ENCODE assay signal across 15 cellular contexts in the genomic region with DNA sequence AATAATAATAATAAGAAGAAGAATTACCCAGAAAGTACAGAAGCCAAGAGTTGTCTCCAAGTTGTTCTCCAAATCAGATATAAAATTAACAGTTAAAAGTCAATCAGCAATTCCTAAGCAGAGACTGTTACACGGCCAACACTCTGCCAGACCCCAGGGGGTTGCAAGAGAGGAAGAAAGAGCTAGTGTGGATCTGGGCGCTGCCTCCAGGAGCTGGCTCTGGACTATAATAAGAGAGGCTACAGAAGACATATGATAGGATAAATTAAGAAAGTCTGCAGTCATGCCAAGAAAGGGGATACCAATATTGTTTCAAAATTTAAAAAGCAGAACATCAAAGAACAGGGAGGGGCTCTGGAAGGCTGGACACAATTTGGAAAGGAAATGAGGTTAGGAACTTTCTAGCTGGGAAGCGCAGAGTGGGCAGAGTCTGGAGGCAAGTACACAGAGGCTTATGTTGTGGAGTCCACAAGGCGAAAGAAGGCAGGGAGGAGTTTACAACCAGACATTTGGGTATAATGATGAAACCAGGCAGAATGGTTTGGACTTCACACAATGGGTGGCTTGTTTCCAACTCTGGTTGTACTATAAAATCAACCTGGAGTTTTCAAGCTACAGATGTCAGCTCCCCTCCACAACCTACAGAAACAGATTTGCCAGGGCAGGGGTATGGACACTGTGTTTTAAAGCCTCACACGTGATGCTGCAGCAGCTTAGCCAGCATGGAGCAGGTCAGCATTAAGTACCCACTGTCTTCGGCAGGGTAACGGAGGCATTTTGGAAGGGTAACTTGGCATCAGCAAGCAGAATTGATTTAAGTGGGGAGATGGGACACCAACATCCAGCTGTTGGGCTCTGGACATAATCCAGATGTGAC. TPM values are rescaled to one million over a fixed set of nuclear protein-coding genes. Genes with fewer than 3 reads are reported as not detected.
DNase-seq lines count a peak whose midpoint lies in the region; ATAC-seq and TF ChIP-seq lines count a peak whose summit lies in the region.
"Had no signal": no experiment of that assay in that cellular context is flagged by ENCODE, and none has a peak within 500 bp of the region (broad histone marks: within the 10 kb centered on the region; RNA-seq: fewer than 3 reads in every experiment).

No MANE protein-coding gene starts in this region.

- ATAC-seq in heart left ventricle: peak; percentile 58 to 87 (median 74)
- no peak for ATAC-seq in GM18505 (IDR thresholded peaks at IDR 0.05; ENCODE audit: unreplicated experiment)
- no peak for ATAC-seq in activated T-cell treated with anti-CD3 and anti-CD28 coated beads, Interleukin-2, amount 50 U/mL, for 4 hours

- peak overlapping the region; percentile 60 for H3K4me2 ChIP-seq in skeletal muscle satellite cell (ENCODE audit: low read length)

- WGBS in heart left ventricle, 4 donors: 39 to 61% (median 51%) methylated on average over 6 to 7 of the region's 7 CpGs

- peak overlapping the region; percentile 84 for H3K27ac Mint-ChIP-seq in HFFc6
- H3K27ac Mint-ChIP-seq: activated T-helper 2 cell treated with anti-CD3 and anti-CD28 coated beads, Interferon-gamma antibody, Interleukin-2, Interleukin-4, amounts not matched to agents 10 μg/mL and 5 μg/mL and 100 μg/mL, durations not matched to agents 14 hours and 24 hours and 36 hours had no signal

- H3K4me1 ChIP-seq in heart left ventricle: peaks cover 3 to 19% (median 13%) of the 10 kb centered on the region in 12 donors
- H3K4me1 ChIP-seq in skeletal muscle satellite cell (ENCODE audit: control insufficient read depth, insufficient read depth, low read length): peaks cover 23% of the 10 kb centered on the region

- DNase-seq in HFFc6 (no peak), astrocyte of the cerebellum (ENCODE audit: low read depth) (peak; percentile 47), heart left ventricle (peak in 2 of 5 donors; percentile 26 to 55), DMS114 treated with DMSO at 0.1 percent for 48 hours (lab: John Stamatoyannopoulos, UW; ENCODE audit: unreplicated experiment) (no peak), NCI-H526 treated with DMSO at 0.1 percent for 48 hours (lab: John Stamatoyannopoulos, UW) (no peak)
- no peak for DNase-seq in activated T-cell treated with anti-CD3 and anti-CD28 coated beads, Interleukin-2, amount 50 U/mL, for 4 hours
- DNase-seq: COR-L47, NCI-H1436 treated with DMSO at 0.1 percent for 48 hours, RPMI8226, T-helper 9 cell had no signal

- peak overlapping the region; percentile 46 for H3K4me3 Mint-ChIP-seq in HFFc6
- H3K4me3 Mint-ChIP-seq in activated T-cell treated with anti-CD3 and anti-CD28 coated beads, Interleukin-2, amount 50 U/mL, for 4 hours: no peak overlapping the region

- peaks cover 2% of the 10 kb centered on the region for H3K27me3 Mint-ChIP-seq in HFFc6 (ENCODE audit: insufficient read depth)
- H3K27me3 Mint-ChIP-seq in activated T-cell treated with anti-CD3 and anti-CD28 coated beads, Interleukin-2, amount 50 U/mL, for 4 hours (ENCODE audit: low read depth): no peaks in the 10 kb centered on the region

- TF ChIP-seq POLR2A in heart left ventricle (IDR thresholded peaks at IDR 0.05) (no peak), GM18505 (IDR thresholded peaks at IDR 0.05; ENCODE audit: borderline replicate concordance, extremely low read depth, insufficient read depth, insufficient read length) (no peak)

- in situ Hi-C loops in astrocyte of the cerebellum (cut with HindIII; ENCODE audit: low sequenced_read_pairs): no loop called here

- no peaks in the 10 kb centered on the region for H3K27me3 ChIP-seq in heart left ventricle
- H3K27me3 ChIP-seq in skeletal muscle satellite cell (ENCODE audit: control insufficient read depth, insufficient read depth, low read length): no peaks in the 10 kb centered on the region

- H3K36me3 Mint-ChIP-seq in HFFc6 (ENCODE audit: low read depth): peaks cover 37% of the 10 kb centered on the region
- H3K36me3 Mint-ChIP-seq in activated T-cell treated with anti-CD3 and anti-CD28 coated beads, Interleukin-2, amount 50 U/mL, for 4 hours (ENCODE audit: insufficient read depth): peaks cover 38% of the 10 kb centered on the region

- no peak overlapping the region for H3K4me3 ChIP-seq in astrocyte of the cerebellum (ENCODE audit: low read depth, low read length)
- H3K4me3 ChIP-seq in heart left ventricle: no peak overlapping the region
- H3K4me3 ChIP-seq in skeletal muscle satellite cell (ENCODE audit: low read length): peak overlapping the region; percentile 48
- H3K4me3 ChIP-seq: thoracic aorta had no signal

- intact Hi-C loops in heart left ventricle (cut with DNase I): no loop called here

- H3K9me3 ChIP-seq in heart left ventricle (peaks cover 0 to 20% (median 0%) of the 10 kb centered on the region in 12 donors), skeletal muscle satellite cell (replicated peaks; ENCODE audit: low read length) (no peaks in the 10 kb centered on the region)
- H3K9me3 ChIP-seq: thoracic aorta had no signal

- peak overlapping the region in 4 of 12 donors; percentile 5 to 41 (median 22) for H3K27ac ChIP-seq in heart left ventricle
- H3K27ac ChIP-seq: epithelial cell of prostate, thoracic aorta had no signal

- H3K9ac ChIP-seq in skeletal muscle satellite cell (ENCODE audit: low read depth, low read length): no peak overlapping the region

- peaks cover 17% of the 10 kb centered on the region for H3K9me3 Mint-ChIP-seq in HFFc6
- peaks cover 12% of the 10 kb centered on the region for H3K9me3 Mint-ChIP-seq in activated T-cell treated with anti-CD3 and anti-CD28 coated beads, Interleukin-2, amount 50 U/mL, for 4 hours
- H3K9me3 Mint-ChIP-seq: activated T-helper 2 cell treated with anti-CD3 and anti-CD28 coated beads, Interferon-gamma antibody, Interleukin-2, Interleukin-4, amounts not matched to agents 10 μg/mL and 5 μg/mL and 100 μg/mL, durations not matched to agents 14 hours and 24 hours and 36 hours had no signal

- TF ChIP-seq CTCF in HFFc6 (IDR thresholded peaks at IDR 0.05) (no peak), astrocyte of the cerebellum (IDR thresholded peaks at IDR 0.05; ENCODE audit: low read depth, low read length, missing control alignments) (no peak), heart left ventricle (IDR thresholded peaks at IDR 0.05) (no peak)

- peaks cover 59% of the 10 kb centered on the region for H3K4me1 Mint-ChIP-seq in HFFc6 (ENCODE audit: low read depth)
- H3K4me1 Mint-ChIP-seq in activated T-cell treated with anti-CD3 and anti-CD28 coated beads, Interleukin-2, amount 50 U/mL, for 4 hours (ENCODE audit: low read depth): no peaks in the 10 kb centered on the region

- no peaks in the 10 kb centered on the region for H3K36me3 ChIP-seq in heart left ventricle
- H3K36me3 ChIP-seq in skeletal muscle satellite cell (ENCODE audit: insufficient read depth, low read length): no peaks in the 10 kb centered on the region
- H3K36me3 ChIP-seq: thoracic aorta had no signal

RNA-seq across cellular contexts. Expression of gene SLC39A11, which starts 49.4 kb away (rescaled TPM):
- total RNA-seq in HFFc6 (2021; fragmentation: NEBNext Ultra II Directional; extraction: Animal tissue kit (Norgen Biotek cat#: 25700)): 10 to 100 TPM; 29.7 to 40.6 (median 34.9) TPM
- 10 to 100 TPM in 3 of 9 donors, 1 to 10 TPM in 6; 5.6 to 23.3 (median 8.6) TPM for total RNA-seq in heart left ventricle
- polyA plus RNA-seq in heart left ventricle: 1 to 10 TPM; 2.5 to 6.7 TPM
- total RNA-seq in skeletal muscle satellite cell (2012; rRNA removed): 11.2 and 15.7 TPM in 2 replicates
- 10 to 100 TPM; 16.7 to 23.3 (median 20.1) TPM for total RNA-seq in activated T-cell treated with anti-CD3 and anti-CD28 coated beads, Interleukin-2, amount 50 U/mL, for 4 hours

Comparison
In these comparisons a context has a peak if more than half of its experiments do, and no peak if none do; other contexts are left out.
1. ATAC-seq: peak in heart left ventricle (4 of 4); none in GM18505 (single experiment) and activated T-cell treated with anti-CD3 and anti-CD28 coated beads, Interleukin-2, amount 50 U/mL, for 4 hours (0 of 2).